ENCODE assay signal across 1 cellular context in the genomic region with DNA sequence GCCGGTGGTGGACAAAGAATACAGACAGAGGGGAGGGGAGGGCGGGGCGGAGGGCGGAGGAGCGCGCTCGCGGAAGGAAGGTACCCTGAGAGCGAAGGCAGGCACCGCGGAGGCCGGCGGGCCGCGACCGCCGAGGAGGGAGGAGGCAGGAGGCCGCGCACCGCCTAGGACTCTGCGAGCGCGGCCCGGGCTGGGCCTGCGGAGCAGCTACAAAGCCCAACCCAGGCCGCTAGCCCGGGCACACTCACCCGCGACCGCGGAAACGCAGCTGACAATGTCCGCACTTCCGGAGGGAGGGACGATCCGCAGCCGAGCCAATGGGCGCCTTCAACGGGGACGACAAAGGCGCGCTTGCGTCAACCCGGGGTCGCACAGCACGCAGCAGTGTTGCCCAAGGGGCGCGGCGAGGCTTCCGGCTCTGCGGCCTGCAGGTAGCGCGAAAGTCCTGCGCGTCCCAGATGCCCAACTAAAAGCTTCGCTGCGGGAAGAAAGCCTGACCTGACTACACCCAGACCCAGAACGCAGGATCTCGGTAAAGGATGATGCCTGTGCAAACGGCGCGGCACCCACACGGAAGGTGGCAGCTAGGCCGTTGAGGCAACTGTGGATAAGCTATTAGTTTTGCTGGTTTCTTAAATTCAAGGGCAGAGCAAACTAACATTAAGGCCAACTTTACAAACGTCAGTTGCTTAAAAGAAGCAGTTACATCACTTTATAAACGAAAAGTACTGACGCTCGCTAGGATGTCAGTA.
TF ChIP-seq lines count a peak whose summit lies in the region.

A gene (minus strand): TSS at position 276 of the 752 bp plus-strand sequence. CDS start 3,486 bp downstream, outside the sequence.

TF ChIP-seq in HepG2, 621 proteins besides CTCF, POLR2A, EP300 and RAD21 (continued from another document and continues in another):
- TF ChIP-seq, protein P1, sequence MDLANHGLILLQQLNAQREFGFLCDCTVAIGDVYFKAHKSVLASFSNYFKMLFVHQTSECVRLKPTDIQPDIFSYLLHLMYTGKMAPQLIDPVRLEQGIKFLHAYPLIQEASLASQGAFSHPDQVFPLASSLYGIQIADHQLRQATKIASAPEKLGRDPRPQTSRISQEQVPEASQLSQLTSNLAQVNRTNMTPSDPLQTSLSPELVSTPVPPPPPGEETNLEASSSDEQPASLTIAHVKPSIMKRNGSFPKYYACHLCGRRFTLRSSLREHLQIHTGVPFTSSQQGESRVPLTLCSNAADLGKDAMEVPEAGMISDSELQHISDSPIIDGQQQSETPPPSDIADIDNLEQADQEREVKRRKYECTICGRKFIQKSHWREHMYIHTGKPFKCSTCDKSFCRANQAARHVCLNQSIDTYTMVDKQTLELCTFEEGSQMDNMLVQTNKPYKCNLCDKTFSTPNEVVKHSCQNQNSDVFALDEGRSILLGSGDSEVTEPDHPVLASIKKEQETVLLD (CRISPR knock-in tag; IDR thresholded peaks at IDR 0.05; ENCODE audit: low read depth) = 0 out of 2 replicates have a peak, but pooled peaks have one; percentile 51
- no peak for TF ChIP-seq ZNF101 (CRISPR knock-in tag; IDR thresholded peaks at IDR 0.05; ENCODE audit: borderline replicate concordance, low read depth)
- TF ChIP-seq ZNF766 (CRISPR knock-in tag; IDR thresholded peaks at IDR 0.05; ENCODE audit: borderline replicate concordance) = peak; percentile 72; the same call in 1 of the 2 replicates
- TF ChIP-seq EZH2 (conservative IDR thresholded peaks at IDR 0.05; ENCODE audit: low read depth, low read length) = no peak
- TF ChIP-seq ZNF251 (CRISPR knock-in tag; IDR thresholded peaks at IDR 0.05) = 0 out of 2 replicates have a peak, but pooled peaks have one; percentile 75
- peak; percentile 84; the same call in 1 of the 2 replicates for TF ChIP-seq ZZZ3 (CRISPR knock-in tag; IDR thresholded peaks at IDR 0.05; ENCODE audit: borderline replicate concordance)
- TF ChIP-seq, protein P2, sequence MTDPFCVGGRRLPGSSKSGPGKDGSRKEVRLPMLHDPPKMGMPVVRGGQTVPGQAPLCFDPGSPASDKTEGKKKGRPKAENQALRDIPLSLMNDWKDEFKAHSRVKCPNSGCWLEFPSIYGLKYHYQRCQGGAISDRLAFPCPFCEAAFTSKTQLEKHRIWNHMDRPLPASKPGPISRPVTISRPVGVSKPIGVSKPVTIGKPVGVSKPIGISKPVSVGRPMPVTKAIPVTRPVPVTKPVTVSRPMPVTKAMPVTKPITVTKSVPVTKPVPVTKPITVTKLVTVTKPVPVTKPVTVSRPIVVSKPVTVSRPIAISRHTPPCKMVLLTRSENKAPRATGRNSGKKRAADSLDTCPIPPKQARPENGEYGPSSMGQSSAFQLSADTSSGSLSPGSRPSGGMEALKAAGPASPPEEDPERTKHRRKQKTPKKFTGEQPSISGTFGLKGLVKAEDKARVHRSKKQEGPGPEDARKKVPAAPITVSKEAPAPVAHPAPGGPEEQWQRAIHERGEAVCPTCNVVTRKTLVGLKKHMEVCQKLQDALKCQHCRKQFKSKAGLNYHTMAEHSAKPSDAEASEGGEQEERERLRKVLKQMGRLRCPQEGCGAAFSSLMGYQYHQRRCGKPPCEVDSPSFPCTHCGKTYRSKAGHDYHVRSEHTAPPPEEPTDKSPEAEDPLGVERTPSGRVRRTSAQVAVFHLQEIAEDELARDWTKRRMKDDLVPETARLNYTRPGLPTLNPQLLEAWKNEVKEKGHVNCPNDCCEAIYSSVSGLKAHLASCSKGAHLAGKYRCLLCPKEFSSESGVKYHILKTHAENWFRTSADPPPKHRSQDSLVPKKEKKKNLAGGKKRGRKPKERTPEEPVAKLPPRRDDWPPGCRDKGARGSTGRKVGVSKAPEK (CRISPR knock-in tag; IDR thresholded peaks at IDR 0.05; ENCODE audit: borderline replicate concordance) = no peak; the same call in 1 of the 2 replicates
- TF ChIP-seq, protein P3, sequence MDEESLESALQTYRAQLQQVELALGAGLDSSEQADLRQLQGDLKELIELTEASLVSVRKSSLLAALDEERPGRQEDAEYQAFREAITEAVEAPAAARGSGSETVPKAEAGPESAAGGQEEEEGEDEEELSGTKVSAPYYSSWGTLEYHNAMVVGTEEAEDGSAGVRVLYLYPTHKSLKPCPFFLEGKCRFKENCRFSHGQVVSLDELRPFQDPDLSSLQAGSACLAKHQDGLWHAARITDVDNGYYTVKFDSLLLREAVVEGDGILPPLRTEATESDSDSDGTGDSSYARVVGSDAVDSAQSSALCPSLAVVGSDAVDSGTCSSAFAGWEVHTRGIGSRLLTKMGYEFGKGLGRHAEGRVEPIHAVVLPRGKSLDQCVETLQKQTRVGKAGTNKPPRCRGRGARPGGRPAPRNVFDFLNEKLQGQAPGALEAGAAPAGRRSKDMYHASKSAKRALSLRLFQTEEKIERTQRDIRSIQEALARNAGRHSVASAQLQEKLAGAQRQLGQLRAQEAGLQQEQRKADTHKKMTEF (CRISPR knock-in tag; IDR thresholded peaks at IDR 0.05) = peak; percentile 78
- peak; percentile 63; the same call in 1 of the 2 replicates for TF ChIP-seq REPIN1 (CRISPR knock-in tag; IDR thresholded peaks at IDR 0.05; ENCODE audit: borderline replicate concordance, low read depth)
- no peak; the same call in none of the 2 replicates for TF ChIP-seq ERF (CRISPR knock-in tag; IDR thresholded peaks at IDR 0.05)
- no peak for TF ChIP-seq CCAR2 (optimal IDR thresholded peaks at IDR 0.05; ENCODE audit: low read depth, low read length)
- TF ChIP-seq SOX13 (IDR thresholded peaks at IDR 0.05) = peak; percentile 10; the same call in 1 of the 2 replicates
- peak in 1 of 2 experiments; percentile 57; a peak in 2 of 4 replicates for TF ChIP-seq SOX13 (CRISPR knock-in tag; conservative IDR thresholded peaks at IDR 0.05 in 1 of 2, IDR thresholded peaks at IDR 0.05 in 1 of 2)
- TF ChIP-seq, protein P4, sequence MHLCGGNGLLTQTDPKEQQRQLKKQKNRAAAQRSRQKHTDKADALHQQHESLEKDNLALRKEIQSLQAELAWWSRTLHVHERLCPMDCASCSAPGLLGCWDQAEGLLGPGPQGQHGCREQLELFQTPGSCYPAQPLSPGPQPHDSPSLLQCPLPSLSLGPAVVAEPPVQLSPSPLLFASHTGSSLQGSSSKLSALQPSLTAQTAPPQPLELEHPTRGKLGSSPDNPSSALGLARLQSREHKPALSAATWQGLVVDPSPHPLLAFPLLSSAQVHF (CRISPR knock-in tag; IDR thresholded peaks at IDR 0.05) = peak; percentile 68; the same call in 1 of the 2 replicates
- TF ChIP-seq, protein P5, sequence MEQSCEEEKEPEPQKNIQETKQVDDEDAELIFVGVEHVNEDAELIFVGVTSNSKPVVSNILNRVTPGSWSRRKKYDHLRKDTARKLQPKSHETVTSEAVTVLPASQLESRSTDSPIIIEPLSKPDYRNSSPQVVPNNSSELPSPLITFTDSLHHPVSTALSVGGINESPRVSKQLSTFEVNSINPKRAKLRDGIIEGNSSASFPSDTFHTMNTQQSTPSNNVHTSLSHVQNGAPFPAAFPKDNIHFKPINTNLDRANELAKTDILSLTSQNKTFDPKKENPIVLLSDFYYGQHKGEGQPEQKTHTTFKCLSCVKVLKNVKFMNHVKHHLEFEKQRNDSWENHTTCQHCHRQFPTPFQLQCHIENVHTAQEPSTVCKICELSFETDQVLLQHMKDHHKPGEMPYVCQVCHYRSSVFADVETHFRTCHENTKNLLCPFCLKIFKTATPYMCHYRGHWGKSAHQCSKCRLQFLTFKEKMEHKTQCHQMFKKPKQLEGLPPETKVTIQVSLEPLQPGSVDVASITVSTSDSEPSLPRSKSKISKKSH (CRISPR knock-in tag; IDR thresholded peaks at IDR 0.05; ENCODE audit: borderline replicate concordance) = peak; percentile 93; the same call in 1 of the 2 replicates
- TF ChIP-seq ELF4 (CRISPR knock-in tag; IDR thresholded peaks at IDR 0.05; ENCODE audit: borderline replicate concordance) = peak; percentile 75; the same call in 1 of the 2 replicates
- no peak; the same call in 1 of the 2 replicates for TF ChIP-seq NFKBIZ (CRISPR knock-in tag; IDR thresholded peaks at IDR 0.05)
- TF ChIP-seq ETV6 (CRISPR knock-in tag; conservative IDR thresholded peaks at IDR 0.05) = peak; percentile 30; the same call in 1 of the 2 replicates
- no peak for TF ChIP-seq PHB2 (IDR thresholded peaks at IDR 0.05; ENCODE audit: partially characterized antibody)
- TF ChIP-seq SAP130 (CRISPR knock-in tag; IDR thresholded peaks at IDR 0.05; ENCODE audit: low read depth) = peak; percentile 95
- peak; percentile 70 for TF ChIP-seq ZNF143 (CRISPR knock-in tag; IDR thresholded peaks at IDR 0.05)
- TF ChIP-seq ZNF337 (CRISPR knock-in tag; IDR thresholded peaks at IDR 0.05; ENCODE audit: borderline replicate concordance, low read depth) = no peak
- peak; percentile 81; the same call in 1 of the 2 replicates for TF ChIP-seq ZNF232 (CRISPR knock-in tag; IDR thresholded peaks at IDR 0.05; ENCODE audit: borderline replicate concordance)
- TF ChIP-seq YEATS4 (CRISPR knock-in tag; IDR thresholded peaks at IDR 0.05; ENCODE audit: borderline replicate concordance) = peak; percentile 82
- TF ChIP-seq TBX3 (IDR thresholded peaks at IDR 0.05; ENCODE audit: borderline replicate concordance) = no peak
- TF ChIP-seq JUNB (CRISPR knock-in tag; IDR thresholded peaks at IDR 0.05; ENCODE audit: borderline replicate concordance) = no peak
- TF ChIP-seq ZNF350 (CRISPR knock-in tag; IDR thresholded peaks at IDR 0.05; ENCODE audit: borderline replicate concordance, low read depth) = peak; percentile 85
- TF ChIP-seq GABPB1 (CRISPR knock-in tag; IDR thresholded peaks at IDR 0.05) = peak; percentile 98
- TF ChIP-seq, protein P6, sequence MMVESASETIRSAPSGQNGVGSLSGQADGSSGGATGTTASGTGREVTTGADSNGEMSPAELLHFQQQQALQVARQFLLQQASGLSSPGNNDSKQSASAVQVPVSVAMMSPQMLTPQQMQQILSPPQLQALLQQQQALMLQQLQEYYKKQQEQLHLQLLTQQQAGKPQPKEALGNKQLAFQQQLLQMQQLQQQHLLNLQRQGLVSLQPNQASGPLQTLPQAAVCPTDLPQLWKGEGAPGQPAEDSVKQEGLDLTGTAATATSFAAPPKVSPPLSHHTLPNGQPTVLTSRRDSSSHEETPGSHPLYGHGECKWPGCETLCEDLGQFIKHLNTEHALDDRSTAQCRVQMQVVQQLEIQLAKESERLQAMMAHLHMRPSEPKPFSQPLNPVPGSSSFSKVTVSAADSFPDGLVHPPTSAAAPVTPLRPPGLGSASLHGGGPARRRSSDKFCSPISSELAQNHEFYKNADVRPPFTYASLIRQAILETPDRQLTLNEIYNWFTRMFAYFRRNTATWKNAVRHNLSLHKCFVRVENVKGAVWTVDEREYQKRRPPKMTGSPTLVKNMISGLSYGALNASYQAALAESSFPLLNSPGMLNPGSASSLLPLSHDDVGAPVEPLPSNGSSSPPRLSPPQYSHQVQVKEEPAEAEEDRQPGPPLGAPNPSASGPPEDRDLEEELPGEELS (CRISPR knock-in tag; IDR thresholded peaks at IDR 0.05) = peak; percentile 50; the same call in 1 of the 2 replicates
- TF ChIP-seq MXD4 (CRISPR knock-in tag; IDR thresholded peaks at IDR 0.05) = peak; percentile 86
- TF ChIP-seq NCOR1 (IDR thresholded peaks at IDR 0.05; ENCODE audit: borderline replicate concordance, low read length) = peak; percentile 20; the same call in 1 of the 2 replicates
- TF ChIP-seq PITX1 (CRISPR knock-in tag; IDR thresholded peaks at IDR 0.05) = peak; percentile 28; the same call in 1 of the 2 replicates
- TF ChIP-seq MED1 (CRISPR knock-in tag; IDR thresholded peaks at IDR 0.05) = peak; percentile 81
- peak; percentile 91 for TF ChIP-seq POLR2G (IDR thresholded peaks at IDR 0.05; ENCODE audit: low read depth, low read length)
- TF ChIP-seq PHF20 (CRISPR knock-in tag; IDR thresholded peaks at IDR 0.05) = peak; percentile 94
- TF ChIP-seq ETV5 (CRISPR knock-in tag; IDR thresholded peaks at IDR 0.05; ENCODE audit: borderline replicate concordance) = peak; percentile 97
- TF ChIP-seq, protein P7, sequence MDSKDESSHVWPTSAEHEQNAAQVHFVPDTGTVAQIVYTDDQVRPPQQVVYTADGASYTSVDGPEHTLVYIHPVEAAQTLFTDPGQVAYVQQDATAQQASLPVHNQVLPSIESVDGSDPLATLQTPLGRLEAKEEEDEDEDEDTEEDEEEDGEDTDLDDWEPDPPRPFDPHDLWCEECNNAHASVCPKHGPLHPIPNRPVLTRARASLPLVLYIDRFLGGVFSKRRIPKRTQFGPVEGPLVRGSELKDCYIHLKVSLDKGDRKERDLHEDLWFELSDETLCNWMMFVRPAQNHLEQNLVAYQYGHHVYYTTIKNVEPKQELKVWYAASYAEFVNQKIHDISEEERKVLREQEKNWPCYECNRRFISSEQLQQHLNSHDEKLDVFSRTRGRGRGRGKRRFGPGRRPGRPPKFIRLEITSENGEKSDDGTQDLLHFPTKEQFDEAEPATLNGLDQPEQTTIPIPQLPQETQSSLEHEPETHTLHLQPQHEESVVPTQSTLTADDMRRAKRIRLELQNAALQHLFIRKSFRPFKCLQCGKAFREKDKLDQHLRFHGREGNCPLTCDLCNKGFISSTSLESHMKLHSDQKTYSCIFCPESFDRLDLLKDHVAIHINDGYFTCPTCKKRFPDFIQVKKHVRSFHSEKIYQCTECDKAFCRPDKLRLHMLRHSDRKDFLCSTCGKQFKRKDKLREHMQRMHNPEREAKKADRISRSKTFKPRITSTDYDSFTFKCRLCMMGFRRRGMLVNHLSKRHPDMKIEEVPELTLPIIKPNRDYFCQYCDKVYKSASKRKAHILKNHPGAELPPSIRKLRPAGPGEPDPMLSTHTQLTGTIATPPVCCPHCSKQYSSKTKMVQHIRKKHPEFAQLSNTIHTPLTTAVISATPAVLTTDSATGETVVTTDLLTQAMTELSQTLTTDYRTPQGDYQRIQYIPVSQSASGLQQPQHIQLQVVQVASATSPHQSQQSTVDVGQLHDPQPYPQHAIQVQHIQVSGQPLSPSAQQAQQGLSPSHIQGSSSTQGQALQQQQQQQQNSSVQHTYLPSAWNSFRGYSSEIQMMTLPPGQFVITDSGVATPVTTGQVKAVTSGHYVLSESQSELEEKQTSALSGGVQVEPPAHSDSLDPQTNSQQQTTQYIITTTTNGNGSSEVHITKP (CRISPR knock-in tag; IDR thresholded peaks at IDR 0.05; ENCODE audit: low read depth) = 0 out of 2 replicates have a peak, but pooled peaks have one; percentile 47
- 0 out of 2 replicates have a peak, but pooled peaks have one; percentile 41 for TF ChIP-seq ZNF335 (CRISPR knock-in tag; IDR thresholded peaks at IDR 0.05)
- peak; percentile 75; the same call in 1 of the 2 replicates for TF ChIP-seq ZNF563 (CRISPR knock-in tag; IDR thresholded peaks at IDR 0.05)
- TF ChIP-seq, protein P8, sequence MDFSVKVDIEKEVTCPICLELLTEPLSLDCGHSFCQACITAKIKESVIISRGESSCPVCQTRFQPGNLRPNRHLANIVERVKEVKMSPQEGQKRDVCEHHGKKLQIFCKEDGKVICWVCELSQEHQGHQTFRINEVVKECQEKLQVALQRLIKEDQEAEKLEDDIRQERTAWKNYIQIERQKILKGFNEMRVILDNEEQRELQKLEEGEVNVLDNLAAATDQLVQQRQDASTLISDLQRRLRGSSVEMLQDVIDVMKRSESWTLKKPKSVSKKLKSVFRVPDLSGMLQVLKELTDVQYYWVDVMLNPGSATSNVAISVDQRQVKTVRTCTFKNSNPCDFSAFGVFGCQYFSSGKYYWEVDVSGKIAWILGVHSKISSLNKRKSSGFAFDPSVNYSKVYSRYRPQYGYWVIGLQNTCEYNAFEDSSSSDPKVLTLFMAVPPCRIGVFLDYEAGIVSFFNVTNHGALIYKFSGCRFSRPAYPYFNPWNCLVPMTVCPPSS (IDR thresholded peaks at IDR 0.05) = no peak
- peak; percentile 63; the same call in 1 of the 2 replicates for TF ChIP-seq ARID2 (CRISPR knock-in tag; IDR thresholded peaks at IDR 0.05; ENCODE audit: borderline replicate concordance)
- no peak for TF ChIP-seq ZNF354B (CRISPR knock-in tag; IDR thresholded peaks at IDR 0.05)
- peak; percentile 86; the same call in 1 of the 2 replicates for TF ChIP-seq ZNF709 (CRISPR knock-in tag; IDR thresholded peaks at IDR 0.05)
- peak; percentile 98 for TF ChIP-seq SPEN (CRISPR knock-in tag; IDR thresholded peaks at IDR 0.05; ENCODE audit: low read depth)
